In genomic region chr17:81550830-81551457, GRCh38 we compare ENCODE assay signal across 9 cellular contexts. TPM values are rescaled to one million over a fixed set of nuclear protein-coding genes. Genes with fewer than 3 reads are reported as not detected.
DNase-seq lines count a peak whose midpoint lies in the region; ATAC-seq and TF ChIP-seq lines count a peak whose summit lies in the region.
"Had no signal": no experiment of that assay in that cellular context is flagged by ENCODE, and none has a peak within 500 bp of the region (broad histone marks: within the 10 kb centered on the region; RNA-seq: fewer than 3 reads in every experiment).

No MANE protein-coding gene starts in this region.

- H3K27ac ChIP-seq in RWPE1 (peak overlapping the region; percentile 96), esophagus muscularis mucosa (replicated peaks in 1 of 4) (peak overlapping the region in 2 of 4 donors; percentile 82 to 88), neutrophil (no peak overlapping the region), aorta (ENCODE audit: low read depth in 1 of 2, low read length in 2 of 2) (no peak overlapping the region)

- WGBS in esophagus muscularis mucosa, result 89% methylated on average over 21 of the region's 27 CpGs
- WGBS in aorta, 2 donors, result 75 to 79% methylated on average over 27 of the region's 27 CpGs

- intact Hi-C loops in Caco-2 (cut with micrococcal nuclease; ENCODE audit: unreplicated experiment), result no loop called here
- intact Hi-C loops in esophagus muscularis mucosa (cut with DNase I), result loop anchor here (5.0 kb wide), 1 partner anchor 34 kb away; no protein-coding TSS in a partner anchor
- intact Hi-C loops in aorta (cut with DNase I), result loop anchor here in 1 of 2 donors (5.0 kb wide), 1 partner anchor 259 kb away; no protein-coding TSS in a partner anchor

- H3K4me1 ChIP-seq in Caco-2 (peaks cover 5% of the 10 kb centered on the region), esophagus muscularis mucosa (peaks cover 23 to 40% (median 31%) of the 10 kb centered on the region in 4 donors), neutrophil (ENCODE audit: control insufficient read depth in 1 of 2, insufficient read depth in 1 of 2, low read depth in 1 of 2, low read length in 1 of 2) (peaks cover 28% of the 10 kb centered on the region in 2 experiments), aorta (ENCODE audit: control insufficient read depth in 1 of 2, insufficient read depth in 2 of 2, low read length in 2 of 2) (no peaks in the 10 kb centered on the region)

- CTCF ChIA-PET in Caco-2 (lab: Charles Lee) (no interaction called here), RWPE1 (lab: Yijun Ruan, JAX) (interaction anchor here (0.6 kb wide), 1 partner anchor 103 kb away, joined by 4 read pairs; no protein-coding TSS in a partner anchor)

- no peaks in the 10 kb centered on the region for H3K27me3 ChIP-seq in Caco-2 (replicated peaks; ENCODE audit: control insufficient read depth, insufficient read depth, low read length)
- no peaks in the 10 kb centered on the region for H3K27me3 ChIP-seq in esophagus muscularis mucosa
- no peaks in the 10 kb centered on the region for H3K27me3 ChIP-seq in neutrophil
- H3K27me3 ChIP-seq in aorta (ENCODE audit: control insufficient read depth in 1 of 2, insufficient read depth in 2 of 2, low read length in 1 of 2), result no peaks in the 10 kb centered on the region

- POLR2A ChIA-PET in Caco-2 (lab: Charles Lee), result no interaction called here
- POLR2A ChIA-PET in RWPE1 (lab: Yijun Ruan, JAX; ENCODE audit: low non-redundant PET), result interaction anchor here (1.0 to 1.2 kb wide), 2 partner anchors 32 to 36 kb away, joined by 3 read pairs; no protein-coding TSS in a partner anchor

- TF ChIP-seq CTCF in Caco-2 (IDR thresholded peaks at IDR 0.05; ENCODE audit: insufficient read depth in 1 of 2, low read depth in 1 of 2, low read length in 1 of 2, severe bottlenecking in 1 of 2, unreplicated experiment in 1 of 2) (no peak), RWPE1 (conservative IDR thresholded peaks at IDR 0.05; ENCODE audit: low read depth) (no peak), esophagus muscularis mucosa (IDR thresholded peaks at IDR 0.05) (no peak), neutrophil (IDR thresholded peaks at IDR 0.05) (no peak)

- H3K27ac Mint-ChIP-seq in Caco-2 (ENCODE audit: unreplicated experiment), result peak overlapping the region; percentile 78

- BruUV-seq in Caco-2 (replicated peaks; lab: Mats Ljungman, UMichigan), result TSS peak; percentile 15

- H3K9me3 ChIP-seq in Caco-2 (no peaks in the 10 kb centered on the region), esophagus muscularis mucosa (no peaks in the 10 kb centered on the region), neutrophil (no peaks in the 10 kb centered on the region), aorta (ENCODE audit: control insufficient read depth, low read length) (no peaks in the 10 kb centered on the region)

- no peak for DNase-seq in Caco-2
- no peak for DNase-seq in RWPE1 (ENCODE audit: low spot score)
- DNase-seq in esophagus muscularis mucosa (ENCODE audit: extremely low spot score), result no peak
- no peak for DNase-seq in activated CD4-positive, CD25-positive, alpha-beta regulatory T cell (lab: John Stamatoyannopoulos, UW)
- DNase-seq in SW480 (ENCODE audit: low spot score), result no peak
- DNase-seq in aorta, result no peak
- DNase-seq: NCI-H187 treated with DMSO at 0.1 percent for 48 hours had no signal

- TF ChIP-seq POLR2A in esophagus muscularis mucosa (IDR thresholded peaks at IDR 0.05; ENCODE audit: low read depth), result no peak

- H3K9me3 Mint-ChIP-seq in Caco-2 (ENCODE audit: unreplicated experiment), result no peaks in the 10 kb centered on the region

- H3K36me3 ChIP-seq in Caco-2 (ENCODE audit: control insufficient read depth, insufficient read depth, low read length) (peaks cover 3% of the 10 kb centered on the region; the same call in 1 of the 2 replicates), esophagus muscularis mucosa (peaks cover 32 to 51% (median 49%) of the 10 kb centered on the region in 4 donors), neutrophil (peaks cover 27% of the 10 kb centered on the region), aorta (ENCODE audit: control insufficient read depth in 1 of 2, insufficient read depth in 2 of 2, low read length in 1 of 2) (no peaks in the 10 kb centered on the region)

- H3K4me3 ChIP-seq in Caco-2 (ENCODE audit: low read depth, low read length), result peak overlapping the region; percentile 97
- peak overlapping the region; percentile 70 to 92 (median 80) for H3K4me3 ChIP-seq in esophagus muscularis mucosa
- H3K4me3 ChIP-seq in neutrophil (ENCODE audit: low read depth in 1 of 2, low read length in 1 of 2), result peak overlapping the region; percentile 92 to 99
- H3K4me3 ChIP-seq in aorta (ENCODE audit: low read length in 2 of 2), result peak overlapping the region in 1 of 2 donors; percentile 66

- TF ChIP-seq EP300 in esophagus muscularis mucosa (IDR thresholded peaks at IDR 0.05), result no peak

- no peak for ATAC-seq in GM21515 (IDR thresholded peaks at IDR 0.05; ENCODE audit: unreplicated experiment)
- ATAC-seq in aorta (ENCODE audit: low FRiP score), result no peak

- H3K27me3 Mint-ChIP-seq in Caco-2 (ENCODE audit: insufficient read depth, unreplicated experiment), result no peaks in the 10 kb centered on the region

- peak overlapping the region; percentile 90 for H3K4me3 Mint-ChIP-seq in Caco-2 (ENCODE audit: unreplicated experiment)

- H3K36me3 Mint-ChIP-seq in Caco-2 (ENCODE audit: insufficient read depth, unreplicated experiment), result peaks cover 82% of the 10 kb centered on the region

- H3K4me1 Mint-ChIP-seq in Caco-2 (ENCODE audit: low read depth, unreplicated experiment), result peaks cover 6% of the 10 kb centered on the region

RNA-seq across cellular contexts. Expression of gene FAAP100, which starts 1.2 kb away (rescaled TPM):
- 38.5 and 42.2 TPM in 2 replicates for total RNA-seq in Caco-2 (2022)
- 10 to 100 TPM; 13.7 to 33.3 (median 18.6) TPM for total RNA-seq in esophagus muscularis mucosa
- total RNA-seq in aorta, result 10 to 100 TPM; 20.9 to 32.2 TPM
- polyA plus RNA-seq in aorta, result 10 to 100 TPM in 1 of 2 donors, 1 to 10 TPM in 1; 8.8 to 48.4 TPM

RNA-seq across cellular contexts. Expression of gene FSCN2, which starts 22.8 kb away (rescaled TPM):
- total RNA-seq in Caco-2 (2022), result 2.1 and 2.9 TPM in 2 replicates
- 1 to 10 TPM; 1.2 to 2.4 (median 1.7) TPM for total RNA-seq in esophagus muscularis mucosa
- total RNA-seq in aorta, result 1 to 10 TPM; 3.0 to 3.1 TPM
- polyA plus RNA-seq in aorta, result 1 to 10 TPM; 1.0 to 1.3 TPM

RNA-seq across cellular contexts. Expression of gene ACTG1, which starts 38.3 kb away (rescaled TPM):
- total RNA-seq in Caco-2 (2022), result 1,436 and 1,933 TPM in 2 replicates
- 1,000 to 10,000 TPM in 3 of 4 donors, 100 to 1,000 TPM in 1; 972 to 1,850 (median 1,126) TPM for total RNA-seq in esophagus muscularis mucosa
- total RNA-seq in aorta, result 1,000 to 10,000 TPM; 2,309 to 2,547 TPM
- polyA plus RNA-seq in aorta, result 1,000 to 10,000 TPM; 1,438 to 2,310 TPM
